ENCODE assay signal across 31 cellular contexts in the genomic region with DNA sequence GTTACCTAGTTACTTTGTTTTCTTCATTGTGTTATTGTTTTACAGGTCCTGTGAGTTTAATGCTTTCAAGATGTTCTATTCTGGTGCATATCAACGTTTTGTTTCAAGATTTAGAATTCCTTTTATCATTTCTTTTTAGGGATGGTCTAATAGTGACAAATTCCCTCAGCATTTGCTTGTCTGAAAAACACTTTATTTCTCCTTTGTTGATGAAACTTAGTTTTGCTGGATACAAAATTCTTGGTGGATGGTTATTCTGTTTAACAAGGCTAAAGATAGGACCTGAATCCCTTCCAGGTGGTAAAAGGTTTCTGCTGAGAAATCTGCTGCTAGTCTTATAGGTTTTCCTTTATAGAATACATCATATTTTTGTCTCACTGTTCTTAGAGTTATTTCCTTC.
DNase-seq lines count a peak whose midpoint lies in the region; ATAC-seq, FAIRE-seq and TF ChIP-seq lines count a peak whose summit lies in the region.
"Had no signal": no experiment of that assay in that cellular context is flagged by ENCODE, and none has a peak within 500 bp of the region (broad histone marks: within the 10 kb centered on the region; RNA-seq: fewer than 3 reads in every experiment).

No MANE protein-coding gene starts in this region.

- no peak for DNase-seq in HepG2 (ENCODE audit: low spot score)
- DNase-seq in right lobe of liver = no peak
- DNase-seq in HK-2 (ENCODE audit: unreplicated experiment) = no peak
- no peak for DNase-seq in nucleus accumbens (lab: John Stamatoyannopoulos, UW)
- DNase-seq: 8988T; ACHN; AML-193; BE2C; C1 segment of cervical spinal cord; Caco-2; Calu3; CD4-positive, alpha-beta memory T cell; CD4-positive, alpha-beta T cell; CD4-positive, CD25-positive, alpha-beta regulatory T cell; CD8-positive, alpha-beta memory T cell; CD8-positive, alpha-beta T cell; COR-L47; DMS 273 treated with DMSO at 0.1 percent for 48 hours; DMS153; DMS79; DMS79 treated with DMSO at 0.1 percent for 48 hours; DND-41; EL had no signal

- ATAC-seq in HepG2 = no peak
- no peak for ATAC-seq in right lobe of liver
- ATAC-seq: A549; CD8-positive, alpha-beta T cell had no signal

- H3K4me2 ChIP-seq in HepG2 (ENCODE audit: low read depth, low read length) = no peak overlapping the region
- H3K4me2 ChIP-seq: A549; BLaER1; BLaER1 treated with 17β-estradiol and CSF1 and Interleukin-3, amounts not matched to agents 10 nM and 100 nM had no signal

- H3K9ac ChIP-seq in HepG2 (ENCODE audit: insufficient read depth, low read depth, low read length) = no peak overlapping the region
- H3K9ac ChIP-seq: BLaER1; BLaER1 treated with 17β-estradiol and CSF1 and Interleukin-3, amounts not matched to agents 10 nM and 100 nM had no signal

- TF ChIP-seq CTCF in HepG2 (CRISPR knock-in tag; IDR thresholded peaks at IDR 0.05) = no peak
- no peak for TF ChIP-seq CTCF in right lobe of liver (IDR thresholded peaks at IDR 0.05)
- no peak for TF ChIP-seq CTCF in HEK293 (tag by site-specific recombination; IDR thresholded peaks at IDR 0.05)

- H3K27ac ChIP-seq in HepG2 (ENCODE audit: extremely low read length, insufficient read depth, low read length) = no peak overlapping the region
- no peak overlapping the region for H3K27ac ChIP-seq in right lobe of liver
- no peak overlapping the region for H3K27ac ChIP-seq in HEK293 (ENCODE audit: extremely low read depth, low read depth, low read length)
- H3K27ac ChIP-seq: 22Rv1; A549; BLaER1; BLaER1 treated with 17β-estradiol and CSF1 and Interleukin-3, amounts not matched to agents 10 nM and 100 nM; C4-2B had no signal

- TF ChIP-seq EP300 in HepG2 (IDR thresholded peaks at IDR 0.05; ENCODE audit: low read depth in 2 of 2, low read length in 2 of 2) = no peak
- no peak for TF ChIP-seq EP300 in HepG2 (CRISPR knock-in tag; IDR thresholded peaks at IDR 0.05; ENCODE audit: borderline replicate concordance)

- H4K20me1 ChIP-seq in HepG2 (ENCODE audit: insufficient read depth, low read length) = no peaks in the 10 kb centered on the region
- H4K20me1 ChIP-seq: BLaER1; BLaER1 treated with 17β-estradiol and CSF1 and Interleukin-3, amounts not matched to agents 10 nM and 100 nM had no signal

- CTCF ChIA-PET in HepG2 (lab: Yijun Ruan, JAX; ENCODE audit: low intra/inter-chr PET ratio, low total read pairs) (no interaction called here), HEK293 (lab: Yijun Ruan, JAX) (no interaction called here)

- TF ChIP-seq RAD21 in HepG2 (CRISPR knock-in tag; IDR thresholded peaks at IDR 0.05) = no peak

- FAIRE-seq in HepG2 (lab: Jason Lieb, UNC) = no peak
- peak; percentile 71 for FAIRE-seq in islet of Langerhans (lab: Jason Lieb, UNC)
- FAIRE-seq: A549, D721Med had no signal

- BruUV-seq in HepG2 (replicated peaks; lab: Mats Ljungman, UMichigan) = no TSS peak

- intact Hi-C loops in HepG2 (cut with micrococcal nuclease; ENCODE audit: unreplicated experiment) (no loop called here), right lobe of liver (cut with DNase I) (no loop called here)

- POLR2A ChIA-PET in HepG2 (lab: Yijun Ruan, JAX) (no interaction called here), HEK293 (lab: Yijun Ruan, JAX) (no interaction called here)

- H3K79me2 ChIP-seq in HepG2 (ENCODE audit: insufficient read depth, low read length) = no peaks in the 10 kb centered on the region

- no peaks in the 10 kb centered on the region for H3K27me3 ChIP-seq in HepG2 (ENCODE audit: control insufficient read depth in 1 of 2, insufficient read depth in 2 of 2, low read length in 2 of 2)
- no peaks in the 10 kb centered on the region for H3K27me3 ChIP-seq in right lobe of liver
- H3K27me3 ChIP-seq: BE2C; BLaER1; BLaER1 treated with 17β-estradiol and CSF1 and Interleukin-3, amounts not matched to agents 10 nM and 100 nM had no signal

- no peak overlapping the region for H2AFZ ChIP-seq in HepG2 (ENCODE audit: low read length)

- H3K4me1 ChIP-seq in HepG2 (ENCODE audit: insufficient read depth, low read length) (no peaks in the 10 kb centered on the region), right lobe of liver (no peaks in the 10 kb centered on the region), HEK293 (ENCODE audit: control insufficient read depth, insufficient read depth, low read length) (no peaks in the 10 kb centered on the region)
- H3K4me1 ChIP-seq: A549; BE2C; BLaER1; BLaER1 treated with 17β-estradiol and CSF1 and Interleukin-3, amounts not matched to agents 10 nM and 100 nM; Caco-2 had no signal

- 0% methylated on average over 1 of the region's 1 CpG for WGBS in HepG2 (ENCODE audit: low lambda C conversion rate)
- WGBS in right lobe of liver (ENCODE audit: insufficient coverage, low coverage, low lambda C conversion rate, missing lambda C conversion rate) = 40% methylated on average over 1 of the region's 1 CpG

- TF ChIP-seq POLR2A in HepG2 (IDR thresholded peaks at IDR 0.05; ENCODE audit: insufficient read depth in 1 of 2, low read depth in 2 of 2, low read length in 2 of 2) (no peak), right lobe of liver (IDR thresholded peaks at IDR 0.05) (no peak)

- H3K4me3 ChIP-seq in HepG2 (replicated peaks in 1 of 3; ENCODE audit: insufficient read depth in 1 of 3, low read depth in 2 of 3, low read length in 3 of 3) (no peak overlapping the region), right lobe of liver (no peak overlapping the region), HEK293 (ENCODE audit: low read depth, low read length) (no peak overlapping the region)
- H3K4me3 ChIP-seq: A549; BLaER1; BLaER1 treated with 17β-estradiol and CSF1 and Interleukin-3, amounts not matched to agents 10 nM and 100 nM had no signal

- H3K36me3 ChIP-seq in HepG2 (replicated peaks in 1 of 2; ENCODE audit: control insufficient read depth in 1 of 2, insufficient read depth in 2 of 2, low read length in 2 of 2) (no peaks in the 10 kb centered on the region), right lobe of liver (no peaks in the 10 kb centered on the region), HEK293 (ENCODE audit: control insufficient read depth in 2 of 2, insufficient read depth in 1 of 2, low read length in 2 of 2) (no peaks in the 10 kb centered on the region)
- H3K36me3 ChIP-seq: BE2C; BLaER1; BLaER1 treated with 17β-estradiol and CSF1 and Interleukin-3, amounts not matched to agents 10 nM and 100 nM had no signal

- in situ Hi-C loops in HepG2 (cut with HindIII; ENCODE audit: extremely low pct_ligation_motif_present, low pct_unique_long_range_greater_than_20kb) = no loop called here

- H3K9me3 ChIP-seq in HepG2 (ENCODE audit: low read length) (peaks cover 94% of the 10 kb centered on the region), right lobe of liver (peaks cover 0 to 7% (median 0%) of the 10 kb centered on the region in 4 donors), HEK293 (ENCODE audit: control insufficient read depth, insufficient read depth, low read depth, low read length) (no peaks in the 10 kb centered on the region)
- H3K9me3 ChIP-seq: BE2C had no signal

TF ChIP-seq in HepG2, 621 proteins besides CTCF, POLR2A, EP300 and RAD21:
- TF ChIP-seq CEBPG (CRISPR knock-in tag; IDR thresholded peaks at IDR 0.05) (no peak), ZNF337 (CRISPR knock-in tag; IDR thresholded peaks at IDR 0.05; ENCODE audit: borderline replicate concordance, low read depth) (peak; percentile 36; the same call in 1 of the 2 replicates), SAFB2 (CRISPR knock-in tag; IDR thresholded peaks at IDR 0.05; ENCODE audit: borderline replicate concordance, low read depth) (no peak)
- TF ChIP-seq, protein P1, sequence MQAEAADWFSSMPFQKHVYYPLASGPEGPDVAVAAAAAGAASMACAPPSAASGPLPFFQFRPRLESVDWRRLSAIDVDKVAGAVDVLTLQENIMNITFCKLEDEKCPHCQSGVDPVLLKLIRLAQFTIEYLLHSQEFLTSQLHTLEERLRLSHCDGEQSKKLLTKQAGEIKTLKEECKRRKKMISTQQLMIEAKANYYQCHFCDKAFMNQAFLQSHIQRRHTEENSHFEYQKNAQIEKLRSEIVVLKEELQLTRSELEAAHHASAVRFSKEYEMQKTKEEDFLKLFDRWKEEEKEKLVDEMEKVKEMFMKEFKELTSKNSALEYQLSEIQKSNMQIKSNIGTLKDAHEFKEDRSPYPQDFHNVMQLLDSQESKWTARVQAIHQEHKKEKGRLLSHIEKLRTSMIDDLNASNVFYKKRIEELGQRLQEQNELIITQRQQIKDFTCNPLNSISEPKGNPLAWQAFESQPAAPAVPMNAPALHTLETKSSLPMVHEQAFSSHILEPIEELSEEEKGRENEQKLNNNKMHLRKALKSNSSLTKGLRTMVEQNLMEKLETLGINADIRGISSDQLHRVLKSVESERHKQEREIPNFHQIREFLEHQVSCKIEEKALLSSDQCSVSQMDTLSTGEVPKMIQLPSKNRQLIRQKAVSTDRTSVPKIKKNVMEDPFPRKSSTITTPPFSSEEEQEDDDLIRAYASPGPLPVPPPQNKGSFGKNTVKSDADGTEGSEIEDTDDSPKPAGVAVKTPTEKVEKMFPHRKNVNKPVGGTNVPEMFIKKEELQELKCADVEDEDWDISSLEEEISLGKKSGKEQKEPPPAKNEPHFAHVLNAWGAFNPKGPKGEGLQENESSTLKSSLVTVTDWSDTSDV (CRISPR knock-in tag; IDR thresholded peaks at IDR 0.05) = no peak

TF ChIP-seq in HEK293, 187 proteins besides CTCF, POLR2A, EP300 and RAD21 (continues in another document):
- no peak for TF ChIP-seq ZNF426 (tag by site-specific recombination; IDR thresholded peaks at IDR 0.05)
- TF ChIP-seq ZNF10 (tag by site-specific recombination; IDR thresholded peaks at IDR 0.05) = no peak
- TF ChIP-seq ZNF292 (tag by site-specific recombination; IDR thresholded peaks at IDR 0.05; ENCODE audit: borderline replicate concordance, low read depth) = no peak
- TF ChIP-seq, protein P2, sequence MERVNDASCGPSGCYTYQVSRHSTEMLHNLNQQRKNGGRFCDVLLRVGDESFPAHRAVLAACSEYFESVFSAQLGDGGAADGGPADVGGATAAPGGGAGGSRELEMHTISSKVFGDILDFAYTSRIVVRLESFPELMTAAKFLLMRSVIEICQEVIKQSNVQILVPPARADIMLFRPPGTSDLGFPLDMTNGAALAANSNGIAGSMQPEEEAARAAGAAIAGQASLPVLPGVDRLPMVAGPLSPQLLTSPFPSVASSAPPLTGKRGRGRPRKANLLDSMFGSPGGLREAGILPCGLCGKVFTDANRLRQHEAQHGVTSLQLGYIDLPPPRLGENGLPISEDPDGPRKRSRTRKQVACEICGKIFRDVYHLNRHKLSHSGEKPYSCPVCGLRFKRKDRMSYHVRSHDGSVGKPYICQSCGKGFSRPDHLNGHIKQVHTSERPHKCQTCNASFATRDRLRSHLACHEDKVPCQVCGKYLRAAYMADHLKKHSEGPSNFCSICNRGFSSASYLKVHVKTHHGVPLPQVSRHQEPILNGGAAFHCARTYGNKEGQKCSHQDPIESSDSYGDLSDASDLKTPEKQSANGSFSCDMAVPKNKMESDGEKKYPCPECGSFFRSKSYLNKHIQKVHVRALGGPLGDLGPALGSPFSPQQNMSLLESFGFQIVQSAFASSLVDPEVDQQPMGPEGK (tag by site-specific recombination; IDR thresholded peaks at IDR 0.05) = no peak
- TF ChIP-seq ZNF202 (tag by site-specific recombination; IDR thresholded peaks at IDR 0.05; ENCODE audit: borderline replicate concordance) = no peak
- no peak for TF ChIP-seq ZXDB (tag by site-specific recombination; IDR thresholded peaks at IDR 0.05)
